23 cellular contexts compared by ENCODE assay signal in the genomic region with DNA sequence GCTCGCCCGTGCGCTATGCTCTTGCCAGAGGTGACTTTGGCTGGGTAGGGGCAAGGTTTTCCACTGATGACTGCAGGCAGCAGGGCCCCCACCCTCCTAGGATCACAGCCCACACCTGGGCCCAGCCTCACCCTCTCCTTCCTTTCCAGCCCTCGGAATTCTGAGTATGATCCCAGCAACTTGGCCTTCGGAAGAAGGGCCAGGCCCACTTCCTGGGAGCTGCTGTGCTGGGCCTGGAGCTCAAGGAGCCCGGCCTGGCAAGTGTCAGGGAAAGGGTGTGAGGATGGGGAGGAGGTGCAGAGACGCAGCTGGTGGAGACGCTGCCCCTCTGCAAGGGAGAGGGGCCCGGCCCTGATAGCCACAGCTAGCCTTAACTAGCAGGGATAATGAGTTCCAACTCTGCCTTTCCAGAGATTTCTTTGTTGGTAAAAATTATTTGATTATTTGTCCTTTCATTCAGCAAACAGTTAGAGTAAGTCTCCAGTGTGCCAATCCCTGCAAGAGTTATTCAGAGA. TPM values are rescaled to one million over a fixed set of nuclear protein-coding genes. Genes with fewer than 3 reads are reported as not detected.
DNase-seq lines count a peak whose midpoint lies in the region; ATAC-seq and TF ChIP-seq lines count a peak whose summit lies in the region.
"Had no signal": no experiment of that assay in that cellular context is flagged by ENCODE, and none has a peak within 500 bp of the region (broad histone marks: within the 10 kb centered on the region; RNA-seq: fewer than 3 reads in every experiment).

No MANE protein-coding gene starts in this region.

- TF ChIP-seq CTCF in dorsolateral prefrontal cortex (IDR thresholded peaks at IDR 0.05 in 54 of 56, conservative IDR thresholded peaks at IDR 0.05 in 2 of 56; ENCODE audit: low read depth in 1 of 56, partially characterized antibody in 56 of 56) (no peak), GM13977 (IDR thresholded peaks at IDR 0.05; ENCODE audit: extremely low read depth, insufficient read depth, missing control alignments) (no peak)

- no peak overlapping the region for H3K4me3 ChIP-seq in dorsolateral prefrontal cortex

- intact Hi-C loops in dorsolateral prefrontal cortex (cut with DNase I), result no loop called here
- intact Hi-C loops in sciatic nerve (cut with DNase I), result no loop called here

- DNase-seq in dorsolateral prefrontal cortex (peak in 1 of 10 donors; percentile 41), left lobe of liver (ENCODE audit: low spot score) (peak; percentile 14), sciatic nerve (ENCODE audit: low spot score) (no peak), GM13977 (ENCODE audit: low spot score) (no peak), NCI-H1092 treated with DMSO at 0.1 percent for 48 hours (lab: John Stamatoyannopoulos, UW) (no peak), medulla oblongata (ENCODE audit: extremely low spot score) (no peak), middle frontal gyrus (ENCODE audit: extremely low spot score, low spot score) (no peak)
- DNase-seq: C1 segment of cervical spinal cord; Caco-2; CD8-positive, alpha-beta T cell; DMS 273 treated with DMSO at 0.1 percent for 48 hours; DMS79; GF-D8; NCI-H1105; NCI-H146; NCI-H1930; NCI-H2107; NCI-H446; NCI-H524 treated with DMSO at 0.1 percent for 48 hours; NCI-H774; SK-N-SH had no signal

- H3K27ac ChIP-seq in dorsolateral prefrontal cortex, result peak overlapping the region in 38 of 59 donors; percentile 9 to 97 (median 89)

- in situ Hi-C loops in GM13977 (cut with MboI; ENCODE audit: low pct_unique_long_range_greater_than_20kb, low sequenced_read_pairs, unreplicated experiment), result loop anchor here (25.0 kb wide), 1 partner anchor 320 kb away; no protein-coding TSS in a partner anchor

- no peaks in the 10 kb centered on the region for H3K27me3 ChIP-seq in dorsolateral prefrontal cortex

- ATAC-seq in left lobe of liver, result no peak
- peak; percentile 41 for ATAC-seq in sciatic nerve
- ATAC-seq: CD8-positive, alpha-beta T cell had no signal

RNA-seq across cellular contexts. Expression of a gene that starts 1.7 kb away (rescaled TPM):
- total RNA-seq in dorsolateral prefrontal cortex (100 to 1,000 TPM in 66 of 120 experiments, 10 to 100 TPM in 54; 11.2 to 509 (median 107) TPM), left lobe of liver (66.3 TPM), sciatic nerve (0.31 TPM)
- total RNA-seq: A673, HT-29 had no signal

RNA-seq across cellular contexts. Expression of a gene that starts 36.4 kb away (rescaled TPM):
- total RNA-seq in dorsolateral prefrontal cortex (100 to 1,000 TPM; 146 to 408 (median 218) TPM), left lobe of liver (243 TPM), sciatic nerve (162 TPM)
